Comparison of ENCODE assay signal across 12 cellular contexts in the genomic region with DNA sequence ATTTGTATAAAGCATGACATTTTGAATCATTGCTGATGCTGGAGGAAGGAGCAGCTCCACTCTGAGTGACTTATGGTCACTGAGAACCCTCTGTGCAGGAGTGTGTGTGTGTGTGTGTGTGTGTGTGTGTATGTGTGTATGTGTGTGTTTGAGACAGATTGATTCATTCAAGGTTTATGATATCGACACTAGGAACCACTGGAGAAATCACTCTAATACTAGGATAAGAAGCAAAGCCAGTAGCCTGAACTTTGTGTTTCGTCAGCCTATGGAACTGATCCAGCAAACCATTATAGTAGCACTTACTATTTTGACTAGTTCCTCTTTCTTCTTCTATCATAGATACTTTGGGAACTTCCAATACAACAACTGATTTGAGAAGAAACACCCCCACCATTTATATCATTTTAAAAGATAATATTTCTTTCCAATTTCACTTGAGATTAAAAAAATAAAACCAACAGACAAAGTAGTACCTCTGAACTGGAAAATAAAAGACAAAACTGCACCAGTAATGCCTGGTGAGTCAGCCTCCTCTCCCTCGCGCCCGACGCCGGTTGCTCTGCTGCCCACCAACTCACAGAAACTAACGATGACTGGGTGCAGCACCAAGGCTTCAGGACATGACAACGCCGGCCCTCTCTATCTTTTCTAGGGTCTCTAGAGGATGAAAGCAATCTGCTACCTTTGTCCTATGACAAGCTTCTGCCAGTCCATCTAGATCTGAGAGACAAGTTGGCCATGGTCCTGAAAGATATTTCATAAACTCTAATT. TPM values are rescaled to one million over a fixed set of nuclear protein-coding genes. Genes with fewer than 3 reads are reported as not detected.
DNase-seq lines count a peak whose midpoint lies in the region; ATAC-seq and TF ChIP-seq lines count a peak whose summit lies in the region.
"Had no signal": no experiment of that assay in that cellular context is flagged by ENCODE, and none has a peak within 500 bp of the region (broad histone marks: within the 10 kb centered on the region; RNA-seq: fewer than 3 reads in every experiment).

No MANE protein-coding gene starts in this region.

- H3K9me3 ChIP-seq in CD8-positive, alpha-beta T cell (ENCODE audit: low read length): no peaks in the 10 kb centered on the region

- no peaks in the 10 kb centered on the region for H3K27me3 ChIP-seq in CD8-positive, alpha-beta T cell (ENCODE audit: insufficient read depth, low read length)

- H3K4me1 Mint-ChIP-seq in CD8-positive, alpha-beta T cell (ENCODE audit: low read depth): peaks cover 96% of the 10 kb centered on the region

- no peak for TF ChIP-seq CTCF in CD8-positive, alpha-beta T cell (IDR thresholded peaks at IDR 0.05)

- CTCF ChIA-PET in CD8-positive, alpha-beta T cell (lab: Charles Lee): interaction anchor here (1.4 to 10.0 kb wide), 5 partner anchors 8 to 55 kb away, joined by 3 to 75 read pairs (median 14); partner anchors contain the start of gene SLAMF1

- peaks cover 71% of the 10 kb centered on the region for H3K4me1 ChIP-seq in CD8-positive, alpha-beta T cell (ENCODE audit: insufficient read depth, low read length)

- no peak for ATAC-seq in CD8-positive, alpha-beta T cell
- no peak for ATAC-seq in HG03045 (IDR thresholded peaks at IDR 0.05; ENCODE audit: unreplicated experiment)

- DNase-seq in CD8-positive, alpha-beta T cell: peak in 3 of 7 experiments; percentile 45 to 48 (median 48)
- peak; percentile 59 for DNase-seq in RPMI8226
- peak; percentile 76 to 82 for DNase-seq in activated T-cell treated with anti-CD3 and anti-CD28 coated beads, Interleukin-2, amount 50 U/mL, for 48 hours
- DNase-seq in stimulated activated CD4-positive, alpha-beta T cell treated with anti-CD3 and anti-CD28 coated beads, Interleukin-12 subunit alpha, Interleukin-12 subunit beta, amount 100 ng/mL, for 4 hours: peak; percentile 64
- DNase-seq in erythroblast (lab: John Stamatoyannopoulos, UW): no peak
- DNase-seq in NCI-H187 treated with DMSO at 0.1 percent for 48 hours (lab: John Stamatoyannopoulos, UW): no peak
- no peak for DNase-seq in C1 segment of cervical spinal cord (lab: John Stamatoyannopoulos, UW)
- DNase-seq: anterior cingulate cortex had no signal

- intact Hi-C loops in CD8-positive, alpha-beta T cell (cut with DNase I, micrococcal nuclease): no loop called here

- no peaks in the 10 kb centered on the region for H3K36me3 ChIP-seq in CD8-positive, alpha-beta T cell (ENCODE audit: insufficient read depth, low read length)

- TF ChIP-seq POLR2A in erythroblast (IDR thresholded peaks at IDR 0.05; ENCODE audit: low read length): no peak

- H3K9me3 Mint-ChIP-seq in CD8-positive, alpha-beta T cell: no peaks in the 10 kb centered on the region

- H3K27ac ChIP-seq in CD8-positive, alpha-beta T cell (ENCODE audit: low read depth, low read length): no peak overlapping the region
- H3K27ac ChIP-seq: C4-2B had no signal

- peaks cover 37% of the 10 kb centered on the region for H3K36me3 Mint-ChIP-seq in CD8-positive, alpha-beta T cell

- peak overlapping the region; percentile 80 for H3K27ac Mint-ChIP-seq in CD8-positive, alpha-beta T cell

- POLR2A ChIA-PET in CD8-positive, alpha-beta T cell (lab: Charles Lee): interaction anchor here (0.7 to 1.0 kb wide), 4 partner anchors 37 to 214 kb away, joined by 3 to 4 read pairs (median 3); no protein-coding TSS in a partner anchor

- peak overlapping the region; percentile 16 for H3K4me3 Mint-ChIP-seq in CD8-positive, alpha-beta T cell

- H3K27me3 Mint-ChIP-seq in CD8-positive, alpha-beta T cell (ENCODE audit: low read depth): no peaks in the 10 kb centered on the region

- H3K4me3 ChIP-seq in CD8-positive, alpha-beta T cell (ENCODE audit: low read depth, low read length): no peak overlapping the region

RNA-seq across cellular contexts. Expression of gene SLAMF1, which starts 20.9 kb away (rescaled TPM):
- total RNA-seq in CD8-positive, alpha-beta T cell: 10 to 100 TPM; 12.8 to 18.6 TPM
- total RNA-seq: M059J had no signal

RNA-seq across cellular contexts. Expression of gene CD84, which starts 46.6 kb away (rescaled TPM):
- 10 to 100 TPM; 28.3 to 31.7 TPM for total RNA-seq in CD8-positive, alpha-beta T cell
- total RNA-seq: M059J, RPMI7951 had no signal

Comparison
In these comparisons a context has a peak if more than half of its experiments do, and no peak if none do; other contexts are left out.
1. DNase-seq: peak in RPMI8226 (single experiment), activated T-cell treated with anti-CD3 and anti-CD28 coated beads, Interleukin-2, amount 50 U/mL, for 48 hours (2 of 2) and stimulated activated CD4-positive, alpha-beta T cell treated with anti-CD3 and anti-CD28 coated beads, Interleukin-12 subunit alpha, Interleukin-12 subunit beta, amount 100 ng/mL, for 4 hours (single experiment); none in erythroblast (0 of 2), NCI-H187 treated with DMSO at 0.1 percent for 48 hours (single experiment) and C1 segment of cervical spinal cord (0 of 14).